ENCODE assay signal across 8 cellular contexts in genomic region chr1:180633092-180634045, GRCh38. TPM values are rescaled to one million over a fixed set of nuclear protein-coding genes. Genes with fewer than 3 reads are reported as not detected.
DNase-seq lines count a peak whose midpoint lies in the region; ATAC-seq, FAIRE-seq and TF ChIP-seq lines count a peak whose summit lies in the region.

No MANE protein-coding gene starts in this region.

- FAIRE-seq in D721Med (lab: Jason Lieb, UNC) (peak; percentile 71), bronchial epithelial cell (lab: Jason Lieb, UNC) (no peak)

- no peak overlapping the region for H3K14ac ChIP-seq in neuronal stem cell (ENCODE audit: low read length)

- H3K79me1 ChIP-seq in neuronal stem cell (ENCODE audit: low read depth, low read length), result peaks cover 4% of the 10 kb centered on the region

- ATAC-seq in GM18498 (IDR thresholded peaks at IDR 0.05; ENCODE audit: unreplicated experiment) (no peak), GM21619 (IDR thresholded peaks at IDR 0.05; ENCODE audit: unreplicated experiment) (no peak), GM19395 (IDR thresholded peaks at IDR 0.05; ENCODE audit: unreplicated experiment) (no peak)

- H2BK120ac ChIP-seq in neuronal stem cell (ENCODE audit: low read depth, low read length), result no peak overlapping the region

- H3K36me3 ChIP-seq in KMS-11 (ENCODE audit: insufficient read depth), result no peaks in the 10 kb centered on the region
- H3K36me3 ChIP-seq in bronchial epithelial cell (ENCODE audit: control insufficient read depth, insufficient read depth, low read length), result peaks cover 1% of the 10 kb centered on the region
- peaks cover 0 to 2% of the 10 kb centered on the region in 2 donors for H3K36me3 ChIP-seq in neuronal stem cell (replicated peaks in 1 of 2; ENCODE audit: control insufficient read depth in 2 of 2, insufficient read depth in 2 of 2, low read length in 2 of 2)

- H2BK12ac ChIP-seq in neuronal stem cell (ENCODE audit: low read length), result no peak overlapping the region

- peak overlapping the region; percentile 75; the same call in 1 of the 2 replicates for H2AFZ ChIP-seq in KMS-11 (ENCODE audit: low read depth)
- H2AFZ ChIP-seq in neuronal stem cell (ENCODE audit: low read length), result no peak overlapping the region

- no peak for DNase-seq in D721Med (ENCODE audit: insufficient read length, low spot score)
- peak; percentile 89 for DNase-seq in bronchial epithelial cell (ENCODE audit: low read depth)
- DNase-seq in neuronal stem cell (ENCODE audit: low spot score), result no peak
- no peak for DNase-seq in effector CD8-positive, alpha-beta T cell (lab: John Stamatoyannopoulos, UW)

- TF ChIP-seq CTCF in D721Med (IDR thresholded peaks at IDR 0.05; ENCODE audit: insufficient read depth, missing control alignments) (no peak), KMS-11 (conservative IDR thresholded peaks at IDR 0.05; ENCODE audit: low read depth, low read length) (no peak; the same call in 1 of the 2 replicates), bronchial epithelial cell (IDR thresholded peaks at IDR 0.05; ENCODE audit: insufficient read depth, low read length, severe bottlenecking) (no peak)

- H3K23ac ChIP-seq in neuronal stem cell (ENCODE audit: low read depth, low read length, poor library complexity), result no peak overlapping the region

- peaks cover 12% of the 10 kb centered on the region; the same call in 1 of the 2 replicates for H4K20me1 ChIP-seq in KMS-11 (ENCODE audit: insufficient read depth)

- H3K9ac ChIP-seq in KMS-11 (peak overlapping the region; percentile 57; the same call in 1 of the 2 replicates), neuronal stem cell (ENCODE audit: low read depth, low read length, poor library complexity) (no peak overlapping the region)

- no peak overlapping the region for H2BK15ac ChIP-seq in neuronal stem cell (ENCODE audit: low read length)

- peak overlapping the region; percentile 73; the same call in 1 of the 2 replicates for H3K27ac ChIP-seq in KMS-11
- no peak overlapping the region for H3K27ac ChIP-seq in neuronal stem cell (replicated peaks; ENCODE audit: low read length)

- H2AK5ac ChIP-seq in neuronal stem cell (ENCODE audit: low read depth, low read length), result no peak overlapping the region

- no peak overlapping the region for H3K4ac ChIP-seq in neuronal stem cell (ENCODE audit: low read length)

- H3K4me1 ChIP-seq in KMS-11 (ENCODE audit: low read depth, poor library complexity, severe bottlenecking) (peaks cover 31% of the 10 kb centered on the region), neuronal stem cell (ENCODE audit: control insufficient read depth in 2 of 2, insufficient read depth in 1 of 2, low read depth in 1 of 2, low read length in 2 of 2) (peaks cover 0 to 2% of the 10 kb centered on the region in 2 donors)

- H4K8ac ChIP-seq in neuronal stem cell (ENCODE audit: low read depth, low read length), result no peak overlapping the region

- H2BK5ac ChIP-seq in neuronal stem cell (ENCODE audit: low read length), result no peak overlapping the region

- no peak overlapping the region for H4K91ac ChIP-seq in neuronal stem cell (ENCODE audit: low read depth, low read length, poor library complexity)

- WGBS in neuronal stem cell (ENCODE audit: extremely low coverage in 2 of 2, insufficient read length in 2 of 2, insufficient replicate concordance in 1 of 2), 2 donors, result no CpG with 5 or more reads among the region's 3 CpGs

- no peaks in the 10 kb centered on the region for H3K27me3 ChIP-seq in KMS-11 (ENCODE audit: insufficient read depth, low read depth)
- H3K27me3 ChIP-seq in bronchial epithelial cell (ENCODE audit: control insufficient read depth, insufficient read depth, low read length), result no peaks in the 10 kb centered on the region
- no peaks in the 10 kb centered on the region for H3K27me3 ChIP-seq in neuronal stem cell (ENCODE audit: control insufficient read depth in 3 of 3, insufficient read depth in 3 of 3, low read depth in 1 of 3, low read length in 3 of 3)

- H3K4me2 ChIP-seq in KMS-11, result peak overlapping the region; percentile 98
- peak overlapping the region; percentile 11 for H3K4me2 ChIP-seq in neuronal stem cell (ENCODE audit: insufficient read depth, low read length, poor library complexity, severe bottlenecking)

- no peak overlapping the region for H3K18ac ChIP-seq in neuronal stem cell (ENCODE audit: low read length)

- peaks cover 43% of the 10 kb centered on the region for H3K79me2 ChIP-seq in KMS-11 (ENCODE audit: insufficient read depth, low read depth)

- no peaks in the 10 kb centered on the region for H3K9me3 ChIP-seq in neuronal stem cell (replicated peaks in 1 of 2; ENCODE audit: control insufficient read depth in 2 of 2, insufficient read depth in 1 of 2, low read depth in 1 of 2, low read length in 2 of 2)

- H3K4me3 ChIP-seq in KMS-11 (IDR thresholded peaks at IDR 0.05; ENCODE audit: insufficient read depth, low read depth, low read length) (peak overlapping the region; percentile 97), bronchial epithelial cell (ENCODE audit: low read depth, low read length) (peak overlapping the region; percentile 93), neuronal stem cell (ENCODE audit: low read length in 2 of 2) (peak overlapping the region in 1 of 2 donors; percentile 89)

RNA-seq across cellular contexts. Expression of gene XPR1, which starts 1.5 kb away (rescaled TPM):
- 35.0 and 57.6 TPM in 2 replicates for total RNA-seq in bronchial epithelial cell
- polyA plus RNA-seq in neuronal stem cell (2013, experiment 1 of 2), result 45.8 TPM
- polyA plus RNA-seq in neuronal stem cell (2013, experiment 2 of 2), result 46.5 TPM
